9 cellular contexts compared by ENCODE assay signal in the genomic region with DNA sequence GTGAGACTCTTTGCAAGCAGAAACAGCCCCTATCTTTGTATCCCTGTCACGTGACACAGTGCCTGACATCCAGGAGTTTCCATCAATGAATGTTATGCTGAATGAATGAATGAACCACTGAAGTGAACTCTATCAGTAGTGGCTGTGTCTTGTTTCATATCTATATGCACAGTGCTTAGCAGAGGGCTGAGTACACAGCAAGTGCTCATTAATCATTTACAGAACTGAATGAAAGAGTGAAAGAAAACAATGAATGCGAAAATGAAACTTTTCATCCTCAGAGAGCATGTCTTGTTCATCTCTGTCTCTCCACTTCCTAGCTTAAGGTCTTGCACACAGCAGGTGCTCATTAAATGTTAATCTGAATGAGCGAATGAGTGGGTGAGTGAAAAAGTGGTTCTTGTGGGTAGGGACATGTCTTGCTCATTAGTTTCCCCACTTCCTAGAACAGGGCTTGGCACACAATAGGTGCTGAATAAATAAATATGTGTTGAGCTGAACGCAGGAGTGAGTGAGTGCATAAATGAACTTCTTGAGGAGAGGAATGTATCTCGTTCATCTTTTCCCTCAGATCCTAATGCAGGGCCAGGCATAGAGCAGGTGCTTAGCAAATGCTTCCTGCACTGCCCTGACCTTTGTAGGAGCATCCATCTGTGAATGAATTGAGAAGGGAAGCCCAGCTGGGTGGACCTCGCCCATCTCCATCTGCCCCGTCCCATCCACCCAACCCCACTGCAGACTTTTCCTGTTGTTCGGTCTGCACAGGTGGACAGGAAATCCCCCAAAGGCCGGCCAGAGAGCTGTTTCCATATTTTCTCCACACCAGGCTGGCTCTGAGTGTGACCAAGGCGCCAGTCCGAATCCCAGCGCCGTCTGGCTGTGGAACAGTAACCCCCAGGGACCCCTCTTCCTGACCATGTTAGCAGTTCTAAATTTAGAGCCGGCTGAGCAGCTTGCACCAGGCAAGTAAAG.
DNase-seq lines count a peak whose midpoint lies in the region; ATAC-seq, FAIRE-seq and TF ChIP-seq lines count a peak whose summit lies in the region.
"Had no signal": no experiment of that assay in that cellular context is flagged by ENCODE, and none has a peak within 500 bp of the region (broad histone marks: within the 10 kb centered on the region; RNA-seq: fewer than 3 reads in every experiment).

No MANE protein-coding gene starts in this region.

- no peak for TF ChIP-seq CTCF in right lobe of liver (IDR thresholded peaks at IDR 0.05)

- ATAC-seq in HG02588 (IDR thresholded peaks at IDR 0.05; ENCODE audit: unreplicated experiment) (peak; percentile 82), T-helper 17 cell (no peak), right lobe of liver (peak; percentile 66 to 79 (median 75))

- no peaks in the 10 kb centered on the region for H3K27me3 ChIP-seq in right lobe of liver

- H3K27ac Mint-ChIP-seq in T-helper 17 cell: peak overlapping the region; percentile 43

- peak overlapping the region in 1 of 3 donors; percentile 2 for H3K27ac ChIP-seq in right lobe of liver

- H3K4me1 ChIP-seq in right lobe of liver: peaks cover 0 to 25% (median 10%) of the 10 kb centered on the region in 4 donors

- TF ChIP-seq POLR2A in right lobe of liver (IDR thresholded peaks at IDR 0.05): no peak

- no peaks in the 10 kb centered on the region for H3K27me3 Mint-ChIP-seq in T-helper 17 cell

- H3K4me1 Mint-ChIP-seq in T-helper 17 cell: peaks cover 14% of the 10 kb centered on the region

- FAIRE-seq in GM18507 (lab: Jason Lieb, UNC): peak; percentile 93
- FAIRE-seq: colon had no signal

- DNase-seq in GM18507 (ENCODE audit: extremely low spot score, insufficient read length, low read depth) (peak; percentile 56), T-helper 17 cell (no peak), right lobe of liver (no peak), NCI-H1694 (lab: John Stamatoyannopoulos, UW) (no peak), SIG-M5 (lab: John Stamatoyannopoulos, UW) (no peak), NCI-H748 (lab: John Stamatoyannopoulos, UW; ENCODE audit: unreplicated experiment) (no peak), DMS153 treated with DMSO at 0.1 percent for 48 hours (lab: John Stamatoyannopoulos, UW; ENCODE audit: unreplicated experiment) (no peak)

- H3K4me3 Mint-ChIP-seq in T-helper 17 cell: no peak overlapping the region

- H3K9me3 ChIP-seq in T-helper 17 cell (ENCODE audit: control insufficient read depth, low read length, poor library complexity, severe bottlenecking): no peaks in the 10 kb centered on the region
- no peaks in the 10 kb centered on the region for H3K9me3 ChIP-seq in right lobe of liver

- intact Hi-C loops in right lobe of liver (cut with DNase I): no loop called here

- no peaks in the 10 kb centered on the region for H3K36me3 Mint-ChIP-seq in T-helper 17 cell (ENCODE audit: low read depth)

- 32% methylated on average over 10 of the region's 14 CpGs for WGBS in right lobe of liver (ENCODE audit: insufficient coverage, low coverage, low lambda C conversion rate, missing lambda C conversion rate)

- no peaks in the 10 kb centered on the region for H3K36me3 ChIP-seq in right lobe of liver

- H3K4me3 ChIP-seq in right lobe of liver: peak overlapping the region in 1 of 3 donors; percentile 19
